In the genomic region with DNA sequence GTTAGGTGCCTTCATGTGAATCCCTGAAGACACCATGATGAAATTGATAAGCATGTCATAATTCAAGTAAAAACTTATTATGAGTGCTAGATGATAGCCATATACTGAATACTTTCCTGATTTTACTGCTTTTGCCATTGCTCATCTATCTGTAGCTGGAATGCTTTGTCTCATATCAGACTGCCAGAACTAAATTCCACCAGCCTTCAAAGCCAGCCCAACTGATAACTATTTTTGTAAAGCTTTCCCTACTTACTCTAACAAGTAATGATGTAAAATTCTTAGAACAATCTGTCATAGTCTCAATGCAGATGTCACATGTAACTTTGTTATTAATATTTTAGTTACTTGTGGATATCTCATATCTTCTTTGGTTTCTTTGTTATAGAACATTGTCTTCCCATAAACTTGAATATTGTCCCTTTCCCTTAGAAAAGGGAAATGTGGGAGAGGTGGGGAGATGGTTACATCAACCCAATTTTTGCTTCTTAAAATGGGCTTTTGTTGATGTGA, we compare ENCODE assay signal across 1 cellular context.
TF ChIP-seq lines count a peak whose summit lies in the region.

No MANE protein-coding gene starts in this region.

TF ChIP-seq in SK-N-SH, 30 proteins besides CTCF, POLR2A, EP300 and RAD21 (continued from another document):
- TF ChIP-seq FOXJ3 (CRISPR knock-in tag; IDR thresholded peaks at IDR 0.05) (no peak), TCF12 (IDR thresholded peaks at IDR 0.05) (no peak), SMC3 (IDR thresholded peaks at IDR 0.05; ENCODE audit: low read depth, low read length) (no peak), POLR2AphosphoS5 (IDR thresholded peaks at IDR 0.05; ENCODE audit: low read depth, low read length) (no peak)
